In genomic region chr6:112188906-112189305, GRCh38 we compare ENCODE assay signal across 21 cellular contexts.
DNase-seq lines count a peak whose midpoint lies in the region; ATAC-seq and TF ChIP-seq lines count a peak whose summit lies in the region.
"Had no signal": no experiment of that assay in that cellular context is flagged by ENCODE, and none has a peak within 500 bp of the region (broad histone marks: within the 10 kb centered on the region; RNA-seq: fewer than 3 reads in every experiment).

No MANE protein-coding gene starts in this region.

- H3K36me3 ChIP-seq in BLaER1 = no peaks in the 10 kb centered on the region
- H3K36me3 ChIP-seq: colonic mucosa had no signal

- no peaks in the 10 kb centered on the region for H3K9me3 ChIP-seq in BLaER1
- H3K9me3 ChIP-seq: colonic mucosa, heart right ventricle had no signal

- no peak overlapping the region for H3K9ac ChIP-seq in BLaER1

- H3K4me3 ChIP-seq in BLaER1 = no peak overlapping the region
- H3K4me3 ChIP-seq: colonic mucosa, heart right ventricle had no signal

- DNase-seq in fibroblast of peridontal ligament (ENCODE audit: extremely low read depth) (peak; percentile 81), sciatic nerve (ENCODE audit: low spot score) (no peak), posterior vena cava (ENCODE audit: low spot score) (no peak), T-helper 9 cell (no peak), NCI-H526 (lab: John Stamatoyannopoulos, UW) (no peak)
- DNase-seq in activated CD4-positive, alpha-beta T cell treated with anti-CD3 and anti-CD28 coated beads for 4 hours = no peak
- DNase-seq: activated CD4-positive, alpha-beta memory T cell treated with anti-CD3 and anti-CD28 coated beads, Interleukin-2, amount 10 ng/mL, durations not matched to agents 7 days and 5 days; activated naive CD8-positive, alpha-beta T cell treated with anti-CD3 and anti-CD28 coated beads, Interleukin-2, amount 10 ng/mL, durations not matched to agents 7 days and 5 days; colonic mucosa; DMS 273 treated with DMSO at 0.1 percent for 48 hours; kidney; MM.1S; NCI-H1930; NCI-H524; posterior cingulate gyrus; stimulated activated naive CD8-positive, alpha-beta T cell treated with anti-CD3 and anti-CD28 coated beads, Interleukin-15, amount 100 ng/mL, for 72 hours had no signal

- no peaks in the 10 kb centered on the region for H3K27me3 ChIP-seq in BLaER1
- H3K27me3 ChIP-seq: colonic mucosa, heart right ventricle had no signal

- no peak overlapping the region for H3K27ac ChIP-seq in BLaER1
- H3K27ac ChIP-seq: colonic mucosa, VCaP had no signal

- H4K20me1 ChIP-seq in BLaER1 = no peaks in the 10 kb centered on the region

- peak; percentile 67 for ATAC-seq in SK-N-SH treated with all-trans-retinoic acid at 6 μM for 48 hours
- ATAC-seq in sciatic nerve = peak; percentile 3
- ATAC-seq: Panc1; stimulated activated naive CD8-positive, alpha-beta T cell treated with anti-CD3 and anti-CD28 coated beads, Interleukin-15, amount 100 ng/mL, for 72 hours had no signal

- peaks cover 19% of the 10 kb centered on the region for H3K4me1 ChIP-seq in BLaER1
- H3K4me1 ChIP-seq: colonic mucosa had no signal

- intact Hi-C loops in sciatic nerve (cut with DNase I) (no loop called here), posterior vena cava (cut with DNase I) (loop anchor here in 1 of 2 donors (10.0 kb wide), 1 partner anchor 96 kb away; no protein-coding TSS in a partner anchor)

- H3K4me2 ChIP-seq in BLaER1 = 0 out of 2 replicates have a peak overlapping the region, but pooled peaks have one; percentile 9

TF ChIP-seq in SK-N-SH treated with all-trans-retinoic acid at 6 μM for 48 hours, 23 proteins besides CTCF, POLR2A, EP300 and RAD21:
- TF ChIP-seq TOX (CRISPR knock-in tag; IDR thresholded peaks at IDR 0.05; ENCODE audit: borderline replicate concordance) (no peak), ARNTL (CRISPR knock-in tag; IDR thresholded peaks at IDR 0.05; ENCODE audit: borderline replicate concordance, low read depth) (no peak), CSDC2 (CRISPR knock-in tag; IDR thresholded peaks at IDR 0.05) (no peak), ISL1 (CRISPR knock-in tag; IDR thresholded peaks at IDR 0.05) (no peak), PATZ1 (CRISPR knock-in tag; IDR thresholded peaks at IDR 0.05; ENCODE audit: borderline replicate concordance) (no peak), ESRRG (CRISPR knock-in tag; IDR thresholded peaks at IDR 0.05) (no peak), CREB5 (CRISPR knock-in tag; IDR thresholded peaks at IDR 0.05; ENCODE audit: low read depth) (no peak), BACH2 (CRISPR knock-in tag; IDR thresholded peaks at IDR 0.05; ENCODE audit: borderline replicate concordance) (no peak), POU6F1 (CRISPR knock-in tag; IDR thresholded peaks at IDR 0.05; ENCODE audit: borderline replicate concordance, low read depth) (no peak), RARB (CRISPR knock-in tag; IDR thresholded peaks at IDR 0.05) (no peak), GLIS3 (CRISPR knock-in tag; IDR thresholded peaks at IDR 0.05) (no peak), TCF4 (CRISPR knock-in tag; IDR thresholded peaks at IDR 0.05; ENCODE audit: borderline replicate concordance) (no peak), OSR1 (CRISPR knock-in tag; IDR thresholded peaks at IDR 0.05) (no peak), ZC3H10 (CRISPR knock-in tag; IDR thresholded peaks at IDR 0.05) (no peak)
- TF ChIP-seq, protein P1, sequence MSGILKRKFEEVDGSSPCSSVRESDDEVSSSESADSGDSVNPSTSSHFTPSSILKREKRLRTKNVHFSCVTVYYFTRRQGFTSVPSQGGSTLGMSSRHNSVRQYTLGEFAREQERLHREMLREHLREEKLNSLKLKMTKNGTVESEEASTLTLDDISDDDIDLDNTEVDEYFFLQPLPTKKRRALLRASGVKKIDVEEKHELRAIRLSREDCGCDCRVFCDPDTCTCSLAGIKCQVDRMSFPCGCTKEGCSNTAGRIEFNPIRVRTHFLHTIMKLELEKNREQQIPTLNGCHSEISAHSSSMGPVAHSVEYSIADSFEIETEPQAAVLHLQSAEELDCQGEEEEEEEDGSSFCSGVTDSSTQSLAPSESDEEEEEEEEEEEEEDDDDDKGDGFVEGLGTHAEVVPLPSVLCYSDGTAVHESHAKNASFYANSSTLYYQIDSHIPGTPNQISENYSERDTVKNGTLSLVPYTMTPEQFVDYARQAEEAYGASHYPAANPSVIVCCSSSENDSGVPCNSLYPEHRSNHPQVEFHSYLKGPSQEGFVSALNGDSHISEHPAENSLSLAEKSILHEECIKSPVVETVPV (CRISPR knock-in tag; IDR thresholded peaks at IDR 0.05) = no peak
